Comparison of ENCODE assay signal across 8 cellular contexts in genomic region chr15:79923515-79924169, GRCh38. TPM values are rescaled to one million over a fixed set of nuclear protein-coding genes. Genes with fewer than 3 reads are reported as not detected.
DNase-seq lines count a peak whose midpoint lies in the region; ATAC-seq and TF ChIP-seq lines count a peak whose summit lies in the region.

No MANE protein-coding gene starts in this region.

- H3K27me3 Mint-ChIP-seq in T-helper 2 cell treated with Interferon-gamma antibody and Interleukin-4, amounts not matched to agents 5 μg/mL and 100 μg/mL, for 36 hours (ENCODE audit: low read depth) = no peaks in the 10 kb centered on the region

- H3K27me3 ChIP-seq in ascending aorta (no peaks in the 10 kb centered on the region), right cardiac atrium (ENCODE audit: control insufficient read depth, insufficient read depth) (no peaks in the 10 kb centered on the region), uterus (no peaks in the 10 kb centered on the region)

- peaks cover 41% of the 10 kb centered on the region for H3K36me3 Mint-ChIP-seq in T-helper 2 cell treated with Interferon-gamma antibody and Interleukin-4, amounts not matched to agents 5 μg/mL and 100 μg/mL, for 36 hours (ENCODE audit: low read depth)

- H3K9me3 ChIP-seq in ascending aorta (peaks cover 27 to 33% of the 10 kb centered on the region in 2 donors), right cardiac atrium (ENCODE audit: control insufficient read depth, low read length) (peaks cover 3% of the 10 kb centered on the region), uterus (peaks cover 0 to 21% of the 10 kb centered on the region in 2 donors)

- peak overlapping the region; percentile 95 to 96 for H3K27ac ChIP-seq in ascending aorta
- peak overlapping the region; percentile 66 for H3K27ac ChIP-seq in right cardiac atrium (ENCODE audit: low read length)
- peak overlapping the region; percentile 85 to 92 for H3K27ac ChIP-seq in uterus

- ATAC-seq in GM18505 (IDR thresholded peaks at IDR 0.05; ENCODE audit: unreplicated experiment) = peak; percentile 93
- ATAC-seq in HG02970 (IDR thresholded peaks at IDR 0.05; ENCODE audit: low FRiP score, unreplicated experiment) = peak; percentile 93
- ATAC-seq in right cardiac atrium = peak; percentile 99

- H3K4me3 ChIP-seq in ascending aorta (peak overlapping the region; percentile 79 to 86), right cardiac atrium (ENCODE audit: low read length) (peak overlapping the region; percentile 50), uterus (peak overlapping the region; percentile 55 to 97)

- TF ChIP-seq POLR2A in GM18505 (IDR thresholded peaks at IDR 0.05; ENCODE audit: borderline replicate concordance, extremely low read depth, insufficient read depth, insufficient read length) = peak; percentile 96
- peak; percentile 63 to 89 for TF ChIP-seq POLR2A in uterus (IDR thresholded peaks at IDR 0.05)

- TF ChIP-seq CTCF in ascending aorta (IDR thresholded peaks at IDR 0.05) (no peak), uterus (IDR thresholded peaks at IDR 0.05) (no peak)

- DNase-seq in NCI-H187 treated with DMSO at 0.1 percent for 48 hours (lab: John Stamatoyannopoulos, UW) (peak; percentile 44), ascending aorta (ENCODE audit: low spot score in 2 of 2) (peak; percentile 82 to 96), right cardiac atrium (peak; percentile 94 to 97 (median 97)), pulmonary artery endothelial cell (ENCODE audit: low read depth, low spot score) (peak; percentile 77), uterus (peak; percentile 91 to 97)
- peak; percentile 99 for DNase-seq in T-helper 2 cell treated with Interferon-gamma antibody and Interleukin-4, amounts not matched to agents 5 μg/mL and 100 μg/mL, for 36 hours (ENCODE audit: low spot score)

- H3K36me3 ChIP-seq in ascending aorta (peaks cover 6 to 23% of the 10 kb centered on the region in 2 donors), uterus (no peaks in the 10 kb centered on the region)

- H3K27ac Mint-ChIP-seq in T-helper 2 cell treated with Interferon-gamma antibody and Interleukin-4, amounts not matched to agents 5 μg/mL and 100 μg/mL, for 36 hours = peak overlapping the region; percentile 95

- WGBS in right cardiac atrium = under 1% methylated on average over 68 of the region's 68 CpGs

- H3K4me3 Mint-ChIP-seq in T-helper 2 cell treated with Interferon-gamma antibody and Interleukin-4, amounts not matched to agents 5 μg/mL and 100 μg/mL, for 36 hours = peak overlapping the region; percentile 95

- H3K9me3 Mint-ChIP-seq in T-helper 2 cell treated with Interferon-gamma antibody and Interleukin-4, amounts not matched to agents 5 μg/mL and 100 μg/mL, for 36 hours = peaks cover 23% of the 10 kb centered on the region

- intact Hi-C loops in ascending aorta (cut with DNase I) = loop anchor here (1.0 to 10.0 kb wide), 5 partner anchors 27 to 1061 kb away; partner anchors contain the start of genes FAH and MESD
- intact Hi-C loops in right cardiac atrium (cut with DNase I) = no loop called here
- intact Hi-C loops in uterus (cut with DNase I; ENCODE audit: low total_unique reads) = no loop called here

- H3K4me1 ChIP-seq in ascending aorta (peaks cover 5 to 6% of the 10 kb centered on the region in 2 donors), right cardiac atrium (ENCODE audit: control insufficient read depth, insufficient read depth, low read length) (no peaks in the 10 kb centered on the region), uterus (no peaks in the 10 kb centered on the region)

- H3K4me1 Mint-ChIP-seq in T-helper 2 cell treated with Interferon-gamma antibody and Interleukin-4, amounts not matched to agents 5 μg/mL and 100 μg/mL, for 36 hours (ENCODE audit: low read depth) = peaks cover 12% of the 10 kb centered on the region

RNA-seq across cellular contexts. Expression of gene MTHFS, which starts 26.8 kb away (rescaled TPM):
- total RNA-seq in ascending aorta (0.75 TPM), right cardiac atrium (10 to 100 TPM; 12.3 to 20.1 (median 16.3) TPM), pulmonary artery endothelial cell (12.1 and 17.3 TPM in 2 replicates), uterus (10 to 100 TPM in 1 of 4 donors, 1 to 10 TPM in 2, not detected in 1; 1.5 to 22.4 (median 7.4) TPM)
- polyA plus RNA-seq in right cardiac atrium = 35.2 TPM

RNA-seq across cellular contexts. Expression of gene BCL2A1, which starts 47.4 kb away (rescaled TPM):
- total RNA-seq in ascending aorta (not detected), right cardiac atrium (1 to 10 TPM in 1 of 4 donors, under 1 TPM in 2, not detected in 1; 0.29 to 1.1 (median 0.46) TPM), pulmonary artery endothelial cell (0.21 and 2.1 TPM in 2 replicates), uterus (10 to 100 TPM in 1 of 4 donors, 1 to 10 TPM in 1, under 1 TPM in 1, not detected in 1; 0.97 to 12.6 (median 1.3) TPM)
- polyA plus RNA-seq in right cardiac atrium = 0.41 TPM

Comparison
In these comparisons a context has a peak if more than half of its experiments do, and no peak if none do; other contexts are left out.
1. Peak in every context shown above with its lines: DNase-seq, ATAC-seq, H3K4me3 ChIP-seq and H3K27ac ChIP-seq.
2. DNase-seq: peak in every context shown above with its lines; median percentile 99 in T-helper 2 cell treated with Interferon-gamma antibody and Interleukin-4, amounts not matched to agents 5 μg/mL and 100 μg/mL, for 36 hours; 97 in right cardiac atrium; 94 in uterus; 89 in ascending aorta; 77 in pulmonary artery endothelial cell; 44 in NCI-H187 treated with DMSO at 0.1 percent for 48 hours.